ENCODE assay signal across 9 cellular contexts in genomic region chr17:73643012-73643845, GRCh38. TPM values are rescaled to one million over a fixed set of nuclear protein-coding genes. Genes with fewer than 3 reads are reported as not detected.
DNase-seq lines count a peak whose midpoint lies in the region; ATAC-seq and TF ChIP-seq lines count a peak whose summit lies in the region.
"Had no signal": no experiment of that assay in that cellular context is flagged by ENCODE, and none has a peak within 500 bp of the region (broad histone marks: within the 10 kb centered on the region; RNA-seq: fewer than 3 reads in every experiment).

No MANE protein-coding gene starts in this region.

- H2AFZ ChIP-seq in mesenchymal stem cell (ENCODE audit: low read depth, low read length) = no peak overlapping the region

- peak; percentile 29 to 56 for DNase-seq in SHP77 (lab: John Stamatoyannopoulos, UW)
- DNase-seq in SHP77 treated with DMSO at 0.1 percent for 48 hours (lab: John Stamatoyannopoulos, UW) = no peak
- DNase-seq in SKM-1 treated with dmso at 0.1 percent for 144 hours (lab: John Stamatoyannopoulos, UW; ENCODE audit: unreplicated experiment) = peak; percentile 39
- DNase-seq in mesenchymal stem cell = peak; percentile 22
- peak; percentile 50 for DNase-seq in testis
- no peak for DNase-seq in HPDE6-E6E7 (ENCODE audit: extremely low spot score)

- no peak for TF ChIP-seq POLR2A in testis (IDR thresholded peaks at IDR 0.05)

- peaks cover 85 to 89% of the 10 kb centered on the region in 2 experiments for H3K27me3 ChIP-seq in mesenchymal stem cell (ENCODE audit: control insufficient read depth in 1 of 2, insufficient read depth in 1 of 2, low read length in 2 of 2)
- no peaks in the 10 kb centered on the region for H3K27me3 ChIP-seq in testis

- peak overlapping the region; percentile 61 for H3K4me3 Mint-ChIP-seq in dendritic cell treated with granulocyte-macrophage colony-stimulating factor and Interleukin-4, amounts not matched to agents 40 ng/mL and 50 ng/mL, for 4 days

- H3K27ac Mint-ChIP-seq in dendritic cell treated with granulocyte-macrophage colony-stimulating factor and Interleukin-4, amounts not matched to agents 40 ng/mL and 50 ng/mL, for 4 days = no peak overlapping the region

- no peak overlapping the region for H2BK120ac ChIP-seq in mesenchymal stem cell (ENCODE audit: low read depth, low read length)

- no peak overlapping the region for H3K23ac ChIP-seq in mesenchymal stem cell (ENCODE audit: low read length in 2 of 2)

- H2BK15ac ChIP-seq in mesenchymal stem cell (ENCODE audit: low read depth, poor library complexity, severe bottlenecking) = no peak overlapping the region

- under 1% methylated on average over 36 of the region's 67 CpGs for WGBS in mesenchymal stem cell
- 0 to 1% methylated on average over 8 to 53 of the region's 67 CpGs for WGBS in testis, 2 donors

- H3K14ac ChIP-seq in mesenchymal stem cell (ENCODE audit: low read length in 2 of 2) = no peak overlapping the region

- H3K27ac ChIP-seq in mesenchymal stem cell (ENCODE audit: low read length, poor library complexity, severe bottlenecking) (no peak overlapping the region), testis (peak overlapping the region in 1 of 2 donors; percentile 50)
- H3K27ac ChIP-seq: C4-2B had no signal

- H2BK12ac ChIP-seq in mesenchymal stem cell (ENCODE audit: low read length in 2 of 2) = no peak overlapping the region

- H2BK5ac ChIP-seq in mesenchymal stem cell (ENCODE audit: low read depth, low read length, poor library complexity, severe bottlenecking) = no peak overlapping the region

- peak overlapping the region; percentile 79 for H3K4me2 ChIP-seq in mesenchymal stem cell (ENCODE audit: low read length, poor library complexity, severe bottlenecking)

- no peak overlapping the region for H3K18ac ChIP-seq in mesenchymal stem cell (ENCODE audit: low read depth in 1 of 2, low read length in 2 of 2)

- H3K36me3 Mint-ChIP-seq in dendritic cell treated with granulocyte-macrophage colony-stimulating factor and Interleukin-4, amounts not matched to agents 40 ng/mL and 50 ng/mL, for 4 days (ENCODE audit: low read depth) = no peaks in the 10 kb centered on the region

- no peaks in the 10 kb centered on the region for H3K79me1 ChIP-seq in mesenchymal stem cell (replicated peaks; ENCODE audit: low read length, poor library complexity, severe bottlenecking)

- H2AK5ac ChIP-seq in mesenchymal stem cell (ENCODE audit: low read length, severe bottlenecking) = no peak overlapping the region

- H3K9ac ChIP-seq in mesenchymal stem cell (ENCODE audit: low read length) = no peak overlapping the region

- no peak overlapping the region for H4K91ac ChIP-seq in mesenchymal stem cell (ENCODE audit: low read length)

- H3K9me3 Mint-ChIP-seq in dendritic cell treated with granulocyte-macrophage colony-stimulating factor and Interleukin-4, amounts not matched to agents 40 ng/mL and 50 ng/mL, for 4 days = no peaks in the 10 kb centered on the region

- no peak for ATAC-seq in HG02840 (IDR thresholded peaks at IDR 0.05; ENCODE audit: low FRiP score, unreplicated experiment)

- H3K36me3 ChIP-seq in mesenchymal stem cell (ENCODE audit: control insufficient read depth in 1 of 2, insufficient read depth in 2 of 2, low read depth in 1 of 2, low read length in 2 of 2) (no peaks in the 10 kb centered on the region), testis (ENCODE audit: low read depth, missing control alignments) (no peaks in the 10 kb centered on the region)

- TF ChIP-seq CTCF in testis (IDR thresholded peaks at IDR 0.05) = peak in 1 of 3 experiments; percentile 7

- H3K27me3 Mint-ChIP-seq in dendritic cell treated with granulocyte-macrophage colony-stimulating factor and Interleukin-4, amounts not matched to agents 40 ng/mL and 50 ng/mL, for 4 days = peaks cover 72% of the 10 kb centered on the region

- intact Hi-C loops in dendritic cell treated with granulocyte-macrophage colony-stimulating factor and Interleukin-4, amounts not matched to agents 40 ng/mL and 50 ng/mL, for 4 days (cut with micrococcal nuclease) = no loop called here
- intact Hi-C loops in testis (cut with DNase I; ENCODE audit: low total_unique reads) = no loop called here

- H3K4me1 ChIP-seq in mesenchymal stem cell (ENCODE audit: control insufficient read depth, insufficient read depth, low read depth, low read length) (peaks cover 26% of the 10 kb centered on the region), testis (peaks cover 19% of the 10 kb centered on the region)

- H3K4ac ChIP-seq in mesenchymal stem cell (ENCODE audit: low read depth in 1 of 2, low read length in 2 of 2) = no peak overlapping the region

- H3K4me1 Mint-ChIP-seq in dendritic cell treated with granulocyte-macrophage colony-stimulating factor and Interleukin-4, amounts not matched to agents 40 ng/mL and 50 ng/mL, for 4 days (ENCODE audit: low read depth) = peaks cover 30% of the 10 kb centered on the region

- H3K4me3 ChIP-seq in mesenchymal stem cell (ENCODE audit: insufficient read depth in 1 of 2, low read depth in 1 of 2, low read length in 2 of 2) (peak overlapping the region in 1 of 2 experiments; percentile 37), testis (peak overlapping the region; percentile 50 to 64)

- no peak overlapping the region for H4K8ac ChIP-seq in mesenchymal stem cell (ENCODE audit: low read length)

- H3K9me3 ChIP-seq in mesenchymal stem cell (ENCODE audit: control insufficient read depth, low read length) (no peaks in the 10 kb centered on the region), testis (no peaks in the 10 kb centered on the region)

RNA-seq across cellular contexts. Expression of gene SDK2, which starts 1.0 kb away (rescaled TPM):
- polyA plus RNA-seq in mesenchymal stem cell (2013, experiment 1 of 2) = 1.3 TPM
- polyA plus RNA-seq in mesenchymal stem cell (2013, experiment 2 of 2) = 0.86 TPM
- 10 to 100 TPM; 36.9 to 63.4 TPM for total RNA-seq in testis
- 55.4 TPM for polyA plus RNA-seq in testis (ENCODE audit: insufficient read depth, low read depth, low replicate concordance)

Comparison
In these comparisons a context has a peak if more than half of its experiments do, and no peak if none do; other contexts are left out.
1. DNase-seq: peak in SHP77 (2 of 2), SKM-1 treated with dmso at 0.1 percent for 144 hours (single experiment), mesenchymal stem cell (single experiment) and testis (single experiment); none in SHP77 treated with DMSO at 0.1 percent for 48 hours (single experiment) and HPDE6-E6E7 (single experiment).